8 cellular contexts compared by ENCODE assay signal in the genomic region with DNA sequence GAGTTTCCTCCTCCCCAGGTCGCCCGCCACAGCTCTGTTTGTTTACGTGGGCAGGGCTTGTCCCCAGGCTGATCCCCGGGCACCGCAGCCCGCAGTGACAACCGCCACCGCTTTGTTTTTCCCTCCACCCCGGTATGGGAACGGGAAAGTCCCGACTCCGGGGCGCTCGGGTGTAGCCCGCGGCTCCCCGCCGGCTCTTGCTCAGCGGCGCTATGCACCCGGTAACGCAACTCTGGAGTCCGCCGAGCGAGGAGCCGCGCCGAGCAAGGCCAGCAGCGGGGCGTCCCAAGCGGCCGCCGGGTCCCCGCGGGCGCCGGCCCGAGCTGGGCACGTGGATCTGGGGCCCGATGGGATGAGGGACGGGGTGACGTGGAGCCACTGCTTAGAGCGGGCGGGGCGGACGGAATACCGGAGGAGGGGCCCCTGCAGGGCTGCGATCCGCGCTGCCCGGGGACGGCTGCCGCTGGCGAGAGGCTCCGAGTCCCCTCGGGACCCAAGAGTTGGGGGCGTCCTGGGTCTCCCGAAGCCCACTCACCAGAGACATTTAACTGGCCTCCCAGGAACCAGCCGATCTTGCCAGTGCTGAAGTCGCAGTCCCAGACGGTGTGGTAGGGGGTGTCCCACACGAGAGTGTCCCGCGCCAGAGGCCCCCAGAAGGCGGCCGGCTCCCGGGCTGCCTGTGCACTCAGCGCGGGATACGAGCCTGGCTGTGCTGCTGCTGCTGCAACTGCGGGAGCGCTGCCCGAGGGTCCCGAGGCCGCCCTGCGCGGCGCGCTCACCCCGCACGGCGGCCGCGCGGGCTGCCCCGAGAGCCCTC. TPM values are rescaled to one million over a fixed set of nuclear protein-coding genes. Genes with fewer than 3 reads are reported as not detected.
A peak's percentile ranks its signal among the peaks of the same experiment; 100 is the strongest.
DNase-seq lines count a peak whose midpoint lies in the region; ATAC-seq, FAIRE-seq and TF ChIP-seq lines count a peak whose summit lies in the region.

No MANE protein-coding gene starts in this region.

- H3K4me1 ChIP-seq in A549: peaks cover 48% of the 10 kb centered on the region

- no peak for FAIRE-seq in A549 (lab: Jason Lieb, UNC)

- DNase-seq in A549 (ENCODE audit: low read depth in 1 of 2, low spot score in 1 of 2) (peak; percentile 64 to 85), NOMO-1 (lab: John Stamatoyannopoulos, UW; ENCODE audit: unreplicated experiment in 2 of 2) (peak; percentile 31 to 38), activated T-cell treated with anti-CD3 and anti-CD28 coated beads for 24 hours (ENCODE audit: low read depth) (peak; percentile 70), erythroblast (lab: John Stamatoyannopoulos, UW) (peak; percentile 71 to 77), naive B cell (peak; percentile 84)

- TF ChIP-seq POLR2A in A549 (IDR thresholded peaks at IDR 0.05; ENCODE audit: low read length) (no peak; the same call in none of the 2 replicates), erythroblast (IDR thresholded peaks at IDR 0.05; ENCODE audit: low read length) (peak; percentile 60)

- no peaks in the 10 kb centered on the region for H3K27me3 Mint-ChIP-seq in naive B cell
- H3K27me3 Mint-ChIP-seq in stimulated activated memory B cell treated with anti-CD40 and anti-IgM and Interleukin-4, amounts not matched to agents 10 μg/mL and 1 μg/mL and 100 μg/mL, for 72 hours: no peaks in the 10 kb centered on the region

- TF ChIP-seq RAD21 in A549 (conservative IDR thresholded peaks at IDR 0.05 in 1 of 2, IDR thresholded peaks at IDR 0.05 in 1 of 2): no peak; a peak in 1 of 5 replicates

- peaks cover 46 to 76% (median 75%) of the 10 kb centered on the region in 3 donors for H3K4me1 Mint-ChIP-seq in naive B cell
- peaks cover 55% of the 10 kb centered on the region for H3K4me1 Mint-ChIP-seq in stimulated activated memory B cell treated with anti-CD40 and anti-IgM and Interleukin-4, amounts not matched to agents 10 μg/mL and 1 μg/mL and 100 μg/mL, for 72 hours

- no peak for TF ChIP-seq EP300 in A549 (IDR thresholded peaks at IDR 0.05)

- peak overlapping the region; percentile 83 to 98 (median 94) for H3K4me3 Mint-ChIP-seq in naive B cell
- peak overlapping the region; percentile 83 for H3K4me3 Mint-ChIP-seq in stimulated activated memory B cell treated with anti-CD40 and anti-IgM and Interleukin-4, amounts not matched to agents 10 μg/mL and 1 μg/mL and 100 μg/mL, for 72 hours

- peak overlapping the region; percentile 97 for H3K4me2 ChIP-seq in A549

- peak overlapping the region; percentile 54 to 97 (median 92) for H3K27ac Mint-ChIP-seq in naive B cell
- H3K27ac Mint-ChIP-seq in stimulated activated memory B cell treated with anti-CD40 and anti-IgM and Interleukin-4, amounts not matched to agents 10 μg/mL and 1 μg/mL and 100 μg/mL, for 72 hours: peak overlapping the region; percentile 87

- H3K4me3 ChIP-seq in A549: peak overlapping the region; percentile 90

- no peak for TF ChIP-seq CTCF in A549 (IDR thresholded peaks at IDR 0.05)

- peak overlapping the region; percentile 88 to 89 for H3K27ac ChIP-seq in A549

- no peaks in the 10 kb centered on the region for H3K36me3 Mint-ChIP-seq in naive B cell
- no peaks in the 10 kb centered on the region for H3K36me3 Mint-ChIP-seq in stimulated activated memory B cell treated with anti-CD40 and anti-IgM and Interleukin-4, amounts not matched to agents 10 μg/mL and 1 μg/mL and 100 μg/mL, for 72 hours

- no peaks in the 10 kb centered on the region for H3K9me3 Mint-ChIP-seq in naive B cell
- H3K9me3 Mint-ChIP-seq in stimulated activated memory B cell treated with anti-CD40 and anti-IgM and Interleukin-4, amounts not matched to agents 10 μg/mL and 1 μg/mL and 100 μg/mL, for 72 hours: no peaks in the 10 kb centered on the region

- CTCF ChIA-PET in A549 (lab: Yijun Ruan, JAX): interaction anchor here (0.9 to 9.7 kb wide), 8 partner anchors 19 to 214 kb away, joined by 3 to 130 read pairs (median 4); partner anchors contain the start of gene APMAP

- POLR2A ChIA-PET in A549 (lab: Yijun Ruan, JAX): interaction anchor here (1.3 kb wide), 1 partner anchor 9 kb away, joined by 3 read pairs; no protein-coding TSS in a partner anchor

- peak; percentile 68 to 81 for ATAC-seq in A549
- ATAC-seq in GM18519 (IDR thresholded peaks at IDR 0.05; ENCODE audit: low FRiP score, unreplicated experiment): peak; percentile 17
- peak; percentile 33 for ATAC-seq in HG03045 (IDR thresholded peaks at IDR 0.05; ENCODE audit: unreplicated experiment)
- ATAC-seq in naive B cell (ENCODE audit: low read depth in 2 of 2): peak; percentile 56 to 59
- ATAC-seq in stimulated activated memory B cell treated with anti-CD40 and anti-IgM and Interleukin-4, amounts not matched to agents 10 μg/mL and 1 μg/mL and 100 μg/mL, for 72 hours: peak; percentile 67

- no peaks in the 10 kb centered on the region for H3K9me3 ChIP-seq in A549

- WGBS in A549 (ENCODE audit: missing lambda C conversion rate): 1% methylated on average over 20 of the region's 86 CpGs

TF ChIP-seq in A549, 52 proteins besides CTCF, POLR2A, EP300 and RAD21 (continues in another document):
- TF ChIP-seq EHMT2 (IDR thresholded peaks at IDR 0.05; ENCODE audit: low read depth): no peak
- TF ChIP-seq, protein P1, sequence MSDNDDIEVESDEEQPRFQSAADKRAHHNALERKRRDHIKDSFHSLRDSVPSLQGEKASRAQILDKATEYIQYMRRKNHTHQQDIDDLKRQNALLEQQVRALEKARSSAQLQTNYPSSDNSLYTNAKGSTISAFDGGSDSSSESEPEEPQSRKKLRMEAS (IDR thresholded peaks at IDR 0.05): peak; percentile 76; the same call in 1 of the 2 replicates
- TF ChIP-seq HOXB5 (CRISPR knock-in tag; IDR thresholded peaks at IDR 0.05): peak; percentile 69
- no peak for TF ChIP-seq ATOH8 (CRISPR knock-in tag; IDR thresholded peaks at IDR 0.05; ENCODE audit: low read depth)
- no peak for TF ChIP-seq ESRRA (IDR thresholded peaks at IDR 0.05; ENCODE audit: borderline replicate concordance, low read length)
- no peak for TF ChIP-seq BHLHE40 (IDR thresholded peaks at IDR 0.05; ENCODE audit: low read depth, low read length)
- TF ChIP-seq ZC3H11A (IDR thresholded peaks at IDR 0.05): no peak
- no peak for TF ChIP-seq EHF (CRISPR knock-in tag; IDR thresholded peaks at IDR 0.05)
- TF ChIP-seq RFX5 (IDR thresholded peaks at IDR 0.05): no peak
- TF ChIP-seq HOXA7 (CRISPR knock-in tag; IDR thresholded peaks at IDR 0.05): no peak
- TF ChIP-seq, protein P2, sequence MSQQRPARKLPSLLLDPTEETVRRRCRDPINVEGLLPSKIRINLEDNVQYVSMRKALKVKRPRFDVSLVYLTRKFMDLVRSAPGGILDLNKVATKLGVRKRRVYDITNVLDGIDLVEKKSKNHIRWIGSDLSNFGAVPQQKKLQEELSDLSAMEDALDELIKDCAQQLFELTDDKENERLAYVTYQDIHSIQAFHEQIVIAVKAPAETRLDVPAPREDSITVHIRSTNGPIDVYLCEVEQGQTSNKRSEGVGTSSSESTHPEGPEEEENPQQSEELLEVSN (IDR thresholded peaks at IDR 0.05; ENCODE audit: borderline replicate concordance, low read depth): peak; percentile 75; the same call in 1 of the 2 replicates
- no peak for TF ChIP-seq POLR2AphosphoS2 (conservative IDR thresholded peaks at IDR 0.05; ENCODE audit: low read length)
- TF ChIP-seq, protein P3, sequence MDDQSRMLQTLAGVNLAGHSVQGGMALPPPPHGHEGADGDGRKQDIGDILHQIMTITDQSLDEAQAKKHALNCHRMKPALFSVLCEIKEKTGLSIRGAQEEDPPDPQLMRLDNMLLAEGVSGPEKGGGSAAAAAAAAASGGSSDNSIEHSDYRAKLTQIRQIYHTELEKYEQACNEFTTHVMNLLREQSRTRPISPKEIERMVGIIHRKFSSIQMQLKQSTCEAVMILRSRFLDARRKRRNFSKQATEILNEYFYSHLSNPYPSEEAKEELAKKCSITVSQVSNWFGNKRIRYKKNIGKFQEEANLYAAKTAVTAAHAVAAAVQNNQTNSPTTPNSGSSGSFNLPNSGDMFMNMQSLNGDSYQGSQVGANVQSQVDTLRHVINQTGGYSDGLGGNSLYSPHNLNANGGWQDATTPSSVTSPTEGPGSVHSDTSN (IDR thresholded peaks at IDR 0.05): no peak
- peak; percentile 26; the same call in 1 of the 2 replicates for TF ChIP-seq HOXB13 (CRISPR knock-in tag; IDR thresholded peaks at IDR 0.05; ENCODE audit: low read depth)
- peak; percentile 76; the same call in 1 of the 2 replicates for TF ChIP-seq RNF2 (IDR thresholded peaks at IDR 0.05; ENCODE audit: borderline replicate concordance, low read depth)
- TF ChIP-seq PHF8 (IDR thresholded peaks at IDR 0.05; ENCODE audit: borderline replicate concordance, low read depth): peak; percentile 45
- peak; percentile 42 for TF ChIP-seq MYC (IDR thresholded peaks at IDR 0.05; ENCODE audit: borderline replicate concordance, low read length)
- no peak for TF ChIP-seq SMC3 (IDR thresholded peaks at IDR 0.05)
- TF ChIP-seq HEYL (CRISPR knock-in tag; IDR thresholded peaks at IDR 0.05): no peak
- no peak for TF ChIP-seq NR3C1 (IDR thresholded peaks at IDR 0.05)

RNA-seq across cellular contexts. Expression of gene ACSS1, which starts 0.5 kb away (rescaled TPM):
- polyA plus RNA-seq in A549 (2011; rRNA removed): 7.2 and 8.5 TPM in 2 replicates
- 9.8 and 12.0 TPM in 2 replicates for polyA plus RNA-seq in A549 (2012; cell fraction: cytosol; rRNA removed)
- polyA plus RNA-seq in A549 (2012; cell fraction: nucleus; rRNA removed): 23.9 and 27.6 TPM in 2 replicates
- polyA plus RNA-seq in A549 (2017; fragmentation: RNase III; extraction: RNeasy Plus Mini Kit Qiagen cat#74134 plus additional on column Dnase treatment): 7.6 to 8.1 TPM (median 7.6 TPM) in 3 replicates
- polyA minus RNA-seq in A549 (2011; rRNA and poly(A)+ RNA removed): 14.7 TPM in 2 replicates
- 100 to 1,000 TPM in 2 of 6 donors, 10 to 100 TPM in 4; 84.6 to 115 (median 92.8) TPM for polyA plus RNA-seq in naive B cell (ENCODE audit: low read depth in 6 of 6)

RNA-seq across cellular contexts. Expression of gene VSX1, which starts 24.5 kb away (rescaled TPM):
- 2.9 and 3.6 TPM in 2 replicates for polyA plus RNA-seq in A549 (2011; rRNA removed)
- polyA plus RNA-seq in A549 (2012; cell fraction: cytosol; rRNA removed): 0.65 TPM in 2 replicates
- 0.51 and 0.58 TPM in 2 replicates for polyA plus RNA-seq in A549 (2012; cell fraction: nucleus; rRNA removed)
- polyA plus RNA-seq in A549 (2017; fragmentation: RNase III; extraction: RNeasy Plus Mini Kit Qiagen cat#74134 plus additional on column Dnase treatment): 0.52 to 1.2 TPM (median 0.77 TPM) in 3 replicates
- polyA minus RNA-seq in A549 (2011; rRNA and poly(A)+ RNA removed): 1.8 and 2.4 TPM in 2 replicates
- polyA plus RNA-seq in naive B cell (ENCODE audit: low read depth in 6 of 6): not detected

Comparison
In these comparisons a context has a peak if more than half of its experiments do, and no peak if none do; other contexts are left out.
1. Peak in every context shown above with its lines: DNase-seq, ATAC-seq, H3K4me3 ChIP-seq and H3K27ac ChIP-seq.
2. ATAC-seq: peak in every context shown above with its lines; median percentile 74 in A549; 67 in stimulated activated memory B cell treated with anti-CD40 and anti-IgM and Interleukin-4, amounts not matched to agents 10 μg/mL and 1 μg/mL and 100 μg/mL, for 72 hours; 58 in naive B cell; 33 in HG03045; 17 in GM18519.